In genomic region chr5:149990518-149991376, GRCh38 we compare ENCODE assay signal across 1 cellular context.
A peak's percentile ranks its signal among the peaks of the same experiment; 100 is the strongest.
TF ChIP-seq lines count a peak whose summit lies in the region.

No MANE protein-coding gene starts in this region.

TF ChIP-seq in K562, 482 proteins besides CTCF, POLR2A, EP300 and RAD21 (continued from another document and continues in another):
- TF ChIP-seq, protein P1, sequence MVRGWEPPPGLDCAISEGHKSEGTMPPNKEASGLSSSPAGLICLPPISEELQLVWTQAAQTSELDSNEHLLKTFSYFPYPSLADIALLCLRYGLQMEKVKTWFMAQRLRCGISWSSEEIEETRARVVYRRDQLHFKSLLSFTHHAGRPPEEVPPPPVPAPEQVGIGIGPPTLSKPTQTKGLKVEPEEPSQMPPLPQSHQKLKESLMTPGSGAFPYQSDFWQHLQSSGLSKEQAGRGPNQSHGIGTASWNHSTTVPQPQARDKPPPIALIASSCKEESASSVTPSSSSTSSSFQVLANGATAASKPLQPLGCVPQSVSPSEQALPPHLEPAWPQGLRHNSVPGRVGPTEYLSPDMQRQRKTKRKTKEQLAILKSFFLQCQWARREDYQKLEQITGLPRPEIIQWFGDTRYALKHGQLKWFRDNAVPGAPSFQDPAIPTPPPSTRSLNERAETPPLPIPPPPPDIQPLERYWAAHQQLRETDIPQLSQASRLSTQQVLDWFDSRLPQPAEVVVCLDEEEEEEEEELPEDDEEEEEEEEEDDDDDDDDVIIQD (CRISPR knock-in tag; IDR thresholded peaks at IDR 0.05), result no peak
- no peak for TF ChIP-seq PCBP2 (IDR thresholded peaks at IDR 0.05; ENCODE audit: low read depth, low read length, poor library complexity, severe bottlenecking)
- TF ChIP-seq AFF4 (CRISPR knock-in tag; IDR thresholded peaks at IDR 0.05), result 0 out of 2 replicates have a peak, but pooled peaks have one; percentile 40
- TF ChIP-seq ZNF12 (CRISPR knock-in tag; IDR thresholded peaks at IDR 0.05), result no peak
- no peak for TF ChIP-seq ZNF197 (CRISPR knock-in tag; IDR thresholded peaks at IDR 0.05; ENCODE audit: low read depth)
- no peak for TF ChIP-seq PKNOX1 (IDR thresholded peaks at IDR 0.05)
- TF ChIP-seq PATZ1 (CRISPR knock-in tag; IDR thresholded peaks at IDR 0.05; ENCODE audit: borderline replicate concordance), result no peak
- TF ChIP-seq MEIS2 (IDR thresholded peaks at IDR 0.05; ENCODE audit: partially characterized antibody), result no peak
- TF ChIP-seq RBFOX2 (IDR thresholded peaks at IDR 0.05; ENCODE audit: low read depth, low read length), result no peak
- no peak for TF ChIP-seq BRD4 (IDR thresholded peaks at IDR 0.05)
- TF ChIP-seq MEF2A (IDR thresholded peaks at IDR 0.05; ENCODE audit: control insufficient read depth, low read depth, low read length), result no peak
- 0 out of 4 replicates have a peak, but pooled peaks of 1 of the 2 experiments have one; percentile 43 for TF ChIP-seq FOXA3 (CRISPR knock-in tag; conservative IDR thresholded peaks at IDR 0.05 in 1 of 2, IDR thresholded peaks at IDR 0.05 in 1 of 2)
- no peak for TF ChIP-seq DMBX1 (CRISPR knock-in tag; IDR thresholded peaks at IDR 0.05; ENCODE audit: borderline replicate concordance)
- TF ChIP-seq, protein P2, sequence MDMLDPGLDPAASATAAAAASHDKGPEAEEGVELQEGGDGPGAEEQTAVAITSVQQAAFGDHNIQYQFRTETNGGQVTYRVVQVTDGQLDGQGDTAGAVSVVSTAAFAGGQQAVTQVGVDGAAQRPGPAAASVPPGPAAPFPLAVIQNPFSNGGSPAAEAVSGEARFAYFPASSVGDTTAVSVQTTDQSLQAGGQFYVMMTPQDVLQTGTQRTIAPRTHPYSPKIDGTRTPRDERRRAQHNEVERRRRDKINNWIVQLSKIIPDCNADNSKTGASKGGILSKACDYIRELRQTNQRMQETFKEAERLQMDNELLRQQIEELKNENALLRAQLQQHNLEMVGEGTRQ (CRISPR knock-in tag; IDR thresholded peaks at IDR 0.05), result no peak
- TF ChIP-seq, protein P3, sequence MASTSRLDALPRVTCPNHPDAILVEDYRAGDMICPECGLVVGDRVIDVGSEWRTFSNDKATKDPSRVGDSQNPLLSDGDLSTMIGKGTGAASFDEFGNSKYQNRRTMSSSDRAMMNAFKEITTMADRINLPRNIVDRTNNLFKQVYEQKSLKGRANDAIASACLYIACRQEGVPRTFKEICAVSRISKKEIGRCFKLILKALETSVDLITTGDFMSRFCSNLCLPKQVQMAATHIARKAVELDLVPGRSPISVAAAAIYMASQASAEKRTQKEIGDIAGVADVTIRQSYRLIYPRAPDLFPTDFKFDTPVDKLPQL (IDR thresholded peaks at IDR 0.05; ENCODE audit: extremely low read depth, insufficient read length), result no peak
- TF ChIP-seq PHB (CRISPR knock-in tag; IDR thresholded peaks at IDR 0.05), result no peak
- TF ChIP-seq KAT7 (CRISPR knock-in tag; IDR thresholded peaks at IDR 0.05; ENCODE audit: borderline replicate concordance), result 0 out of 2 replicates have a peak, but pooled peaks have one; percentile 47
- TF ChIP-seq, protein P4, sequence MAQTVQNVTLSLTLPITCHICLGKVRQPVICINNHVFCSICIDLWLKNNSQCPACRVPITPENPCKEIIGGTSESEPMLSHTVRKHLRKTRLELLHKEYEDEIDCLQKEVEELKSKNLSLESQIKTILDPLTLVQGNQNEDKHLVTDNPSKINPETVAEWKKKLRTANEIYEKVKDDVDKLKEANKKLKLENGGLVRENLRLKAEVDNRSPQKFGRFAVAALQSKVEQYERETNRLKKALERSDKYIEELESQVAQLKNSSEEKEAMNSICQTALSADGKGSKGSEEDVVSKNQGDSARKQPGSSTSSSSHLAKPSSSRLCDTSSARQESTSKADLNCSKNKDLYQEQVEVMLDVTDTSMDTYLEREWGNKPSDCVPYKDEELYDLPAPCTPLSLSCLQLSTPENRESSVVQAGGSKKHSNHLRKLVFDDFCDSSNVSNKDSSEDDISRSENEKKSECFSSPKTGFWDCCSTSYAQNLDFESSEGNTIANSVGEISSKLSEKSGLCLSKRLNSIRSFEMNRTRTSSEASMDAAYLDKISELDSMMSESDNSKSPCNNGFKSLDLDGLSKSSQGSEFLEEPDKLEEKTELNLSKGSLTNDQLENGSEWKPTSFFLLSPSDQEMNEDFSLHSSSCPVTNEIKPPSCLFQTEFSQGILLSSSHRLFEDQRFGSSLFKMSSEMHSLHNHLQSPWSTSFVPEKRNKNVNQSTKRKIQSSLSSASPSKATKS (CRISPR knock-in tag; IDR thresholded peaks at IDR 0.05), result no peak
- TF ChIP-seq CSDE1 (IDR thresholded peaks at IDR 0.05), result no peak
- TF ChIP-seq, protein P5, sequence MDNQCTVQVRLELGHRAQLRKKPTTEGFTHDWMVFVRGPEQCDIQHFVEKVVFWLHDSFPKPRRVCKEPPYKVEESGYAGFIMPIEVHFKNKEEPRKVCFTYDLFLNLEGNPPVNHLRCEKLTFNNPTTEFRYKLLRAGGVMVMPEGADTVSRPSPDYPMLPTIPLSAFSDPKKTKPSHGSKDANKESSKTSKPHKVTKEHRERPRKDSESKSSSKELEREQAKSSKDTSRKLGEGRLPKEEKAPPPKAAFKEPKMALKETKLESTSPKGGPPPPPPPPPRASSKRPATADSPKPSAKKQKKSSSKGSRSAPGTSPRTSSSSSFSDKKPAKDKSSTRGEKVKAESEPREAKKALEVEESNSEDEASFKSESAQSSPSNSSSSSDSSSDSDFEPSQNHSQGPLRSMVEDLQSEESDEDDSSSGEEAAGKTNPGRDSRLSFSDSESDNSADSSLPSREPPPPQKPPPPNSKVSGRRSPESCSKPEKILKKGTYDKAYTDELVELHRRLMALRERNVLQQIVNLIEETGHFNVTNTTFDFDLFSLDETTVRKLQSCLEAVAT (IDR thresholded peaks at IDR 0.05), result no peak
- TF ChIP-seq, protein P6, sequence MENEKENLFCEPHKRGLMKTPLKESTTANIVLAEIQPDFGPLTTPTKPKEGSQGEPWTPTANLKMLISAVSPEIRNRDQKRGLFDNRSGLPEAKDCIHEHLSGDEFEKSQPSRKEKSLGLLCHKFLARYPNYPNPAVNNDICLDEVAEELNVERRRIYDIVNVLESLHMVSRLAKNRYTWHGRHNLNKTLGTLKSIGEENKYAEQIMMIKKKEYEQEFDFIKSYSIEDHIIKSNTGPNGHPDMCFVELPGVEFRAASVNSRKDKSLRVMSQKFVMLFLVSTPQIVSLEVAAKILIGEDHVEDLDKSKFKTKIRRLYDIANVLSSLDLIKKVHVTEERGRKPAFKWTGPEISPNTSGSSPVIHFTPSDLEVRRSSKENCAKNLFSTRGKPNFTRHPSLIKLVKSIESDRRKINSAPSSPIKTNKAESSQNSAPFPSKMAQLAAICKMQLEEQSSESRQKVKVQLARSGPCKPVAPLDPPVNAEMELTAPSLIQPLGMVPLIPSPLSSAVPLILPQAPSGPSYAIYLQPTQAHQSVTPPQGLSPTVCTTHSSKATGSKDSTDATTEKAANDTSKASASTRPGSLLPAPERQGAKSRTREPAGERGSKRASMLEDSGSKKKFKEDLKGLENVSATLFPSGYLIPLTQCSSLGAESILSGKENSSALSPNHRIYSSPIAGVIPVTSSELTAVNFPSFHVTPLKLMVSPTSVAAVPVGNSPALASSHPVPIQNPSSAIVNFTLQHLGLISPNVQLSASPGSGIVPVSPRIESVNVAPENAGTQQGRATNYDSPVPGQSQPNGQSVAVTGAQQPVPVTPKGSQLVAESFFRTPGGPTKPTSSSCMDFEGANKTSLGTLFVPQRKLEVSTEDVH (IDR thresholded peaks at IDR 0.05; ENCODE audit: low read depth, partially characterized antibody), result no peak
- no peak for TF ChIP-seq GATAD2B (IDR thresholded peaks at IDR 0.05; ENCODE audit: borderline replicate concordance)
- TF ChIP-seq ZNF780A (CRISPR knock-in tag; IDR thresholded peaks at IDR 0.05), result no peak
- no peak for TF ChIP-seq CCAR2 (IDR thresholded peaks at IDR 0.05; ENCODE audit: low read depth, low read length)
- TF ChIP-seq ZNF174 (CRISPR knock-in tag; IDR thresholded peaks at IDR 0.05), result no peak
- TF ChIP-seq GABPB1 (CRISPR knock-in tag; IDR thresholded peaks at IDR 0.05), result 0 out of 2 replicates have a peak, but pooled peaks have one; percentile 25
- TF ChIP-seq CREBBP (IDR thresholded peaks at IDR 0.05; ENCODE audit: low read depth, low read length), result no peak
- no peak for TF ChIP-seq RBM17 (IDR thresholded peaks at IDR 0.05; ENCODE audit: borderline replicate concordance, low read depth, low read length)
- TF ChIP-seq TSC22D4 (tag; IDR thresholded peaks at IDR 0.05), result no peak
- no peak for TF ChIP-seq MTF1 (CRISPR knock-in tag; IDR thresholded peaks at IDR 0.05; ENCODE audit: borderline replicate concordance)
- TF ChIP-seq IRF2 (CRISPR knock-in tag; IDR thresholded peaks at IDR 0.05), result no peak
- TF ChIP-seq DNMT1 (IDR thresholded peaks at IDR 0.05), result no peak
- TF ChIP-seq SMARCE1 (IDR thresholded peaks at IDR 0.05), result no peak
- TF ChIP-seq TAL1 (IDR thresholded peaks at IDR 0.05), result no peak
- peak; percentile 70; the same call in 1 of the 2 replicates for TF ChIP-seq ARID2 (IDR thresholded peaks at IDR 0.05)
- TF ChIP-seq, protein P7, sequence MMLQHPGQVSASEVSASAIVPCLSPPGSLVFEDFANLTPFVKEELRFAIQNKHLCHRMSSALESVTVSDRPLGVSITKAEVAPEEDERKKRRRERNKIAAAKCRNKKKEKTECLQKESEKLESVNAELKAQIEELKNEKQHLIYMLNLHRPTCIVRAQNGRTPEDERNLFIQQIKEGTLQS (IDR thresholded peaks at IDR 0.05), result no peak
- TF ChIP-seq, protein P7 (CRISPR knock-in tag; conservative IDR thresholded peaks at IDR 0.05), result no peak
- no peak for TF ChIP-seq MBD2 (IDR thresholded peaks at IDR 0.05; ENCODE audit: borderline replicate concordance, low read depth)
- no peak for TF ChIP-seq MXI1 (IDR thresholded peaks at IDR 0.05; ENCODE audit: low read depth, low read length)
- TF ChIP-seq TEAD4 (IDR thresholded peaks at IDR 0.05; ENCODE audit: low read length), result peak; percentile 65
- no peak for TF ChIP-seq TEAD4 (CRISPR knock-in tag; IDR thresholded peaks at IDR 0.05; ENCODE audit: borderline replicate concordance)
- no peak for TF ChIP-seq ZNF121 (CRISPR knock-in tag; conservative IDR thresholded peaks at IDR 0.05)
- TF ChIP-seq ZNF507 (tag; conservative IDR thresholded peaks at IDR 0.05), result no peak
- no peak for TF ChIP-seq NUFIP1 (IDR thresholded peaks at IDR 0.05; ENCODE audit: partially characterized antibody)
- no peak for TF ChIP-seq CHCHD3 (CRISPR knock-in tag; IDR thresholded peaks at IDR 0.05)
- TF ChIP-seq, protein P8, sequence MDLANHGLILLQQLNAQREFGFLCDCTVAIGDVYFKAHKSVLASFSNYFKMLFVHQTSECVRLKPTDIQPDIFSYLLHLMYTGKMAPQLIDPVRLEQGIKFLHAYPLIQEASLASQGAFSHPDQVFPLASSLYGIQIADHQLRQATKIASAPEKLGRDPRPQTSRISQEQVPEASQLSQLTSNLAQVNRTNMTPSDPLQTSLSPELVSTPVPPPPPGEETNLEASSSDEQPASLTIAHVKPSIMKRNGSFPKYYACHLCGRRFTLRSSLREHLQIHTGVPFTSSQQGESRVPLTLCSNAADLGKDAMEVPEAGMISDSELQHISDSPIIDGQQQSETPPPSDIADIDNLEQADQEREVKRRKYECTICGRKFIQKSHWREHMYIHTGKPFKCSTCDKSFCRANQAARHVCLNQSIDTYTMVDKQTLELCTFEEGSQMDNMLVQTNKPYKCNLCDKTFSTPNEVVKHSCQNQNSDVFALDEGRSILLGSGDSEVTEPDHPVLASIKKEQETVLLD (IDR thresholded peaks at IDR 0.05), result no peak
- no peak for TF ChIP-seq GABPA (tag; conservative IDR thresholded peaks at IDR 0.05; ENCODE audit: low read depth)
- peak; percentile 80; the same call in 1 of the 2 replicates for TF ChIP-seq STAG1 (CRISPR knock-in tag; IDR thresholded peaks at IDR 0.05; ENCODE audit: borderline replicate concordance)
